ENCODE assay signal across 11 cellular contexts in genomic region chr3:128378631-128379347, GRCh38.
DNase-seq lines count a peak whose midpoint lies in the region; ATAC-seq, FAIRE-seq and TF ChIP-seq lines count a peak whose summit lies in the region.
"Had no signal": no experiment of that assay in that cellular context is flagged by ENCODE, and none has a peak within 500 bp of the region (broad histone marks: within the 10 kb centered on the region; RNA-seq: fewer than 3 reads in every experiment).

No MANE protein-coding gene starts in this region.

- peak overlapping the region; percentile 30 for H3K4me2 ChIP-seq in fibroblast of lung (ENCODE audit: extremely low read depth, insufficient read depth, low read length)

- H3K27me3 ChIP-seq in Panc1 (ENCODE audit: control insufficient read depth, insufficient read depth, low read length) (no peaks in the 10 kb centered on the region), fibroblast of lung (ENCODE audit: control insufficient read depth, insufficient read depth, low read length) (no peaks in the 10 kb centered on the region), thoracic aorta (replicated peaks; ENCODE audit: insufficient read depth) (no peaks in the 10 kb centered on the region)

- 74 to 87% methylated on average over 8 to 9 of the region's 10 CpGs for WGBS in mesodermal cell (ENCODE audit: insufficient coverage in 2 of 2), 2 experiments

- H3K4me3 ChIP-seq in Panc1 (ENCODE audit: low read depth in 2 of 2, low read length in 2 of 2) (no peak overlapping the region), fibroblast of lung (replicated peaks in 1 of 4; ENCODE audit: control extremely low read depth in 1 of 4, insufficient read depth in 1 of 4, low read depth in 3 of 4, low read length in 4 of 4) (no peak overlapping the region), mesodermal cell (ENCODE audit: extremely low read depth, insufficient read depth, low read length, poor library complexity, severe bottlenecking) (no peak overlapping the region), thoracic aorta (no peak overlapping the region)

- CTCF ChIA-PET in Panc1 (lab: Charles Lee): no interaction called here

- in situ Hi-C loops in Panc1 (cut with HindIII; ENCODE audit: low pct_unique_long_range_greater_than_20kb, low sequenced_read_pairs): no loop called here

- ATAC-seq in Panc1 (no peak), thoracic aorta (ENCODE audit: insufficient number of reproducible peaks, low FRiP score, low read depth) (no peak), HG03108 (IDR thresholded peaks at IDR 0.05; ENCODE audit: unreplicated experiment) (no peak)
- ATAC-seq: activated CD8-positive, alpha-beta T cell treated with anti-CD3 and anti-CD28 coated beads, Interleukin-2, amount 10 ng/mL, durations not matched to agents 7 days and 5 days had no signal

- H3K4me1 ChIP-seq in Panc1 (ENCODE audit: control insufficient read depth, insufficient read depth, low read length): peaks cover 28% of the 10 kb centered on the region
- peaks cover 12% of the 10 kb centered on the region for H3K4me1 ChIP-seq in fibroblast of lung (ENCODE audit: control insufficient read depth, extremely low read depth, insufficient read depth, low read length)
- peaks cover 5% of the 10 kb centered on the region for H3K4me1 ChIP-seq in mesodermal cell (ENCODE audit: control insufficient read depth, insufficient read depth, low read length, poor library complexity, severe bottlenecking)
- peaks cover 25 to 42% of the 10 kb centered on the region in 2 donors for H3K4me1 ChIP-seq in thoracic aorta (ENCODE audit: control insufficient read depth in 1 of 2, low read depth in 2 of 2)

- POLR2A ChIA-PET in Panc1 (lab: Charles Lee): interaction anchor here (0.5 kb wide), 1 partner anchor 105 kb away, joined by 4 read pairs; no protein-coding TSS in a partner anchor

- H2AFZ ChIP-seq in fibroblast of lung (ENCODE audit: low read length): no peak overlapping the region

- no peaks in the 10 kb centered on the region for H4K20me1 ChIP-seq in fibroblast of lung (ENCODE audit: control insufficient read depth, extremely low read depth, insufficient read depth, low read length)

- intact Hi-C loops in Panc1 (cut with micrococcal nuclease; ENCODE audit: unreplicated experiment): no loop called here

- H3K79me2 ChIP-seq in fibroblast of lung (ENCODE audit: control insufficient read depth, insufficient read depth, low read length): no peaks in the 10 kb centered on the region

- BruUV-seq in Panc1 (replicated peaks; lab: Mats Ljungman, UMichigan): no TSS peak

- no peaks in the 10 kb centered on the region for H3K9me3 ChIP-seq in Panc1 (ENCODE audit: control insufficient read depth, insufficient read depth, low read depth, low read length)
- no peaks in the 10 kb centered on the region for H3K9me3 ChIP-seq in fibroblast of lung (ENCODE audit: control insufficient read depth, insufficient read depth, low read depth, low read length)
- no peaks in the 10 kb centered on the region for H3K9me3 ChIP-seq in mesodermal cell (ENCODE audit: control insufficient read depth, low read length)
- no peaks in the 10 kb centered on the region for H3K9me3 ChIP-seq in thoracic aorta

- no peak for FAIRE-seq in GM19239 (lab: Jason Lieb, UNC)
- FAIRE-seq: GM12891, keratinocyte had no signal

- H3K27ac ChIP-seq in Panc1 (ENCODE audit: low read length): peak overlapping the region; percentile 29; the same call in 1 of the 2 replicates
- no peak overlapping the region for H3K27ac ChIP-seq in fibroblast of lung (ENCODE audit: insufficient read depth, low read length)
- H3K27ac ChIP-seq in mesodermal cell (ENCODE audit: low read depth, low read length, severe bottlenecking): peak overlapping the region; percentile 23
- peak overlapping the region; percentile 22 to 31 for H3K27ac ChIP-seq in thoracic aorta

- no peak overlapping the region for H3K9ac ChIP-seq in fibroblast of lung (ENCODE audit: insufficient read depth, low read length)

- H3K36me3 ChIP-seq in Panc1 (ENCODE audit: control insufficient read depth, insufficient read depth, low read length) (no peaks in the 10 kb centered on the region), fibroblast of lung (ENCODE audit: control insufficient read depth, insufficient read depth, low read length) (no peaks in the 10 kb centered on the region), mesodermal cell (ENCODE audit: control insufficient read depth, insufficient read depth, low read length) (no peaks in the 10 kb centered on the region), thoracic aorta (no peaks in the 10 kb centered on the region)

- TF ChIP-seq CTCF in Panc1 (IDR thresholded peaks at IDR 0.05): no peak
- TF ChIP-seq CTCF in fibroblast of lung (conservative IDR thresholded peaks at IDR 0.05 in 1 of 2, IDR thresholded peaks at IDR 0.05 in 1 of 2; ENCODE audit: low read depth in 1 of 2, low read length in 2 of 2): no peak
- no peak for TF ChIP-seq CTCF in thoracic aorta (IDR thresholded peaks at IDR 0.05)

- DNase-seq in Panc1 (ENCODE audit: low read depth, low spot score) (no peak), fibroblast of lung (ENCODE audit: low read depth in 2 of 2) (peak; percentile 74 to 84), thoracic aorta (ENCODE audit: low spot score) (no peak), GM19239 (ENCODE audit: insufficient read length, low spot score) (no peak), NCI-H526 treated with DMSO at 0.1 percent for 48 hours (lab: John Stamatoyannopoulos, UW) (no peak)
- DNase-seq: activated CD8-positive, alpha-beta T cell treated with anti-CD3 and anti-CD28 coated beads, Interleukin-2, amount 10 ng/mL, durations not matched to agents 7 days and 5 days; NCI-H1930 had no signal

Comparison
In these comparisons a context has a peak if more than half of its experiments do, and no peak if none do; other contexts are left out.
1. DNase-seq: peak in fibroblast of lung (2 of 2); none in Panc1 (single experiment), thoracic aorta (single experiment), GM19239 (single experiment) and NCI-H526 treated with DMSO at 0.1 percent for 48 hours (single experiment).